ENCODE assay signal across 8 cellular contexts in genomic region chr9:136533775-136534157, GRCh38. TPM values are rescaled to one million over a fixed set of nuclear protein-coding genes. Genes with fewer than 3 reads are reported as not detected.
A peak's percentile ranks its signal among the peaks of the same experiment; 100 is the strongest.
DNase-seq lines count a peak whose midpoint lies in the region; ATAC-seq lines count a peak whose summit lies in the region.

No MANE protein-coding gene starts in this region.

- peaks cover 55 to 75% (median 57%) of the 10 kb centered on the region in 3 donors for H3K4me1 Mint-ChIP-seq in T-cell

- H3K9me3 ChIP-seq in muscle layer of duodenum (ENCODE audit: control insufficient read depth in 1 of 2, low read length in 2 of 2) = no peaks in the 10 kb centered on the region
- H3K9me3 ChIP-seq in subcutaneous abdominal adipose tissue (ENCODE audit: control insufficient read depth in 5 of 5, low read length in 5 of 5) = no peaks in the 10 kb centered on the region

- peak overlapping the region; percentile 61 to 81 (median 73) for H3K4me3 Mint-ChIP-seq in T-cell

- DNase-seq in T-cell (peak in 32 of 34 experiments; percentile 19 to 78 (median 48)), NCI-H2029 (lab: John Stamatoyannopoulos, UW) (no peak), SIG-M5 (lab: John Stamatoyannopoulos, UW) (no peak)
- peak; percentile 52 for DNase-seq in activated gamma-delta T cell treated with anti-CD3 and anti-CD28 coated beads, Interleukin-2, amount 50 U/mL, for 16 hours (ENCODE audit: low read depth)
- no peak for DNase-seq in NK-92 treated with Interleukin-12 subunit alpha and Interleukin-12 subunit beta, amount 100 ng/mL, for 24 hours (lab: John Stamatoyannopoulos, UW)

- no peaks in the 10 kb centered on the region for H3K27me3 ChIP-seq in muscle layer of duodenum (ENCODE audit: low read depth, low read length)
- H3K27me3 ChIP-seq in subcutaneous abdominal adipose tissue (ENCODE audit: control insufficient read depth in 5 of 5, insufficient read depth in 4 of 5, low read length in 5 of 5) = no peaks in the 10 kb centered on the region

- H3K9ac ChIP-seq in subcutaneous abdominal adipose tissue (ENCODE audit: low read length in 5 of 5) = no peak overlapping the region

- ATAC-seq in T-cell (replicated peaks in 1 of 4) = peak; percentile 51 to 77 (median 76)
- ATAC-seq in HG02885 (IDR thresholded peaks at IDR 0.05; ENCODE audit: poor library complexity, unreplicated experiment) = no peak

- POLR2A ChIA-PET in T-cell (lab: Charles Lee) = no interaction called here

- H3K4me3 ChIP-seq in muscle layer of duodenum (ENCODE audit: low read depth in 1 of 2, low read length in 2 of 2) (no peak overlapping the region), subcutaneous abdominal adipose tissue (ENCODE audit: low read depth in 1 of 5, low read length in 5 of 5) (no peak overlapping the region)

- H3K27me3 Mint-ChIP-seq in T-cell = no peaks in the 10 kb centered on the region

- H3K27ac ChIP-seq in muscle layer of duodenum (ENCODE audit: low read length) = peak overlapping the region; percentile 16
- H3K27ac ChIP-seq in subcutaneous abdominal adipose tissue (ENCODE audit: low read depth, low read length) = peak overlapping the region; percentile 67

- no peaks in the 10 kb centered on the region for H3K36me3 Mint-ChIP-seq in T-cell

- H3K4me1 ChIP-seq in muscle layer of duodenum (ENCODE audit: control insufficient read depth in 1 of 2, insufficient read depth in 2 of 2, low read length in 2 of 2) (peaks cover 0 to 82% of the 10 kb centered on the region in 2 donors), subcutaneous abdominal adipose tissue (ENCODE audit: control insufficient read depth in 5 of 5, insufficient read depth in 5 of 5, low read length in 5 of 5) (peaks cover 14 to 94% (median 92%) of the 10 kb centered on the region in 5 donors)

- no peaks in the 10 kb centered on the region for H3K9me3 Mint-ChIP-seq in T-cell

- peaks cover 0 to 8% of the 10 kb centered on the region in 2 donors for H3K36me3 ChIP-seq in muscle layer of duodenum (ENCODE audit: control insufficient read depth in 1 of 2, insufficient read depth in 2 of 2, low read length in 2 of 2)
- H3K36me3 ChIP-seq in subcutaneous abdominal adipose tissue (ENCODE audit: control insufficient read depth in 5 of 5, insufficient read depth in 5 of 5, low read length in 5 of 5) = peaks cover 0 to 31% (median 23%) of the 10 kb centered on the region in 5 donors

- CTCF ChIA-PET in T-cell (lab: Charles Lee) = interaction anchor here (0.5 to 1.3 kb wide), 3 partner anchors 45 to 385 kb away, joined by 3 to 14 read pairs (median 3); no protein-coding TSS in a partner anchor

- H3K27ac Mint-ChIP-seq in T-cell = peak overlapping the region; percentile 85 to 90

RNA-seq across cellular contexts. Expression of gene NOTCH1, which starts 12.1 kb away (rescaled TPM):
- total RNA-seq in T-cell = 10 to 100 TPM; 50.1 to 96.1 (median 84.1) TPM

RNA-seq across cellular contexts. Expression of gene SEC16A, which starts 50.9 kb away (rescaled TPM):
- total RNA-seq in T-cell = 10 to 100 TPM; 76.3 to 99.0 (median 92.4) TPM

Comparison
In these comparisons a context has a peak if more than half of its experiments do, and no peak if none do; other contexts are left out.
1. DNase-seq: peak in T-cell (32 of 34) and activated gamma-delta T cell treated with anti-CD3 and anti-CD28 coated beads, Interleukin-2, amount 50 U/mL, for 16 hours (single experiment); none in NK-92 treated with Interleukin-12 subunit alpha and Interleukin-12 subunit beta, amount 100 ng/mL, for 24 hours (single experiment), NCI-H2029 (single experiment) and SIG-M5 (single experiment).